9 cellular contexts compared by ENCODE assay signal in the genomic region with DNA sequence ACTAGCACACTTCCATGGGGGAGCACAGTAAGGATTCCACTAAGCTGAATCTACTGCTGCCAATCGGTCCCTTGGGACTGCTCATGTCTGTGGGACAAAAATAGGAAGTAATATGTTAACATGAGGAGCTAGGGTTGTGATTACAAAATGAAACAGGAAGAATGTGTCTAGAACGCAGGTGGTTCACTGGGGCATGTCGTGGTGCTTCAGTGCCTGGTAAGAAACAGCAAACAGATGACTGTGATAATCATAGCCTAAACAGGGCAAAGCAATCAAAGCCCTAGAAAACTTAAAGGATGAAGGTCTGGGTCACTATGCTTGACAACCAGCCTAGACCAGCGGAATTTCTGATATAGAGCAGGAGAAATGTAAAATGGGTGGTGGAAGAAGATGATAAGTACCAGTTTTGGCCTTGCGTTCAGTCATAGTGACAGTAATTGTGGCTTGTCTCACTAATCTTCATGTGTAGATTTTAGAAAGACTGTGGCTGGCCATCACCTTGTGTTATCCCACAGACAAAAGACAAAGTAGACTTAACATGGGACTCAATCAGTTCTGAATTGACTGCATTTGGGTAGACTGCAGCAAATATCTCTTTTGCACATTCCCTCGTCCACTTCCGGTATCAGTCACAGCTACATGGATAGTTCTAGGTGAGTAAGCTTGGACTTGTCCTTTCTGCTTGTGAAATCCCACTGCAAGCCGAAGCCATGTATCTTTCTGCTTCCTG. TPM values are rescaled to one million over a fixed set of nuclear protein-coding genes. Genes with fewer than 3 reads are reported as not detected.
DNase-seq lines count a peak whose midpoint lies in the region; ATAC-seq and TF ChIP-seq lines count a peak whose summit lies in the region.
"Had no signal": no experiment of that assay in that cellular context is flagged by ENCODE, and none has a peak within 500 bp of the region (broad histone marks: within the 10 kb centered on the region; RNA-seq: fewer than 3 reads in every experiment).

No MANE protein-coding gene starts in this region.

- H3K9me3 Mint-ChIP-seq in HFFc6: no peaks in the 10 kb centered on the region

- TF ChIP-seq CTCF in GM10266 (IDR thresholded peaks at IDR 0.05; ENCODE audit: control insufficient read depth, insufficient read depth, low read depth, missing control alignments) (no peak), HFFc6 (IDR thresholded peaks at IDR 0.05) (no peak)

- no peaks in the 10 kb centered on the region for H3K27me3 Mint-ChIP-seq in HFFc6 (ENCODE audit: insufficient read depth)

- H3K36me3 Mint-ChIP-seq in HFFc6 (ENCODE audit: low read depth): peaks cover 5% of the 10 kb centered on the region; the same call in 1 of the 2 replicates

- in situ Hi-C loops in ACHN (cut with HindIII; ENCODE audit: low pct_ligation_motif_present, low pct_unique_long_range_greater_than_20kb, low sequenced_read_pairs): no loop called here

- ATAC-seq in GM19463 (IDR thresholded peaks at IDR 0.05; ENCODE audit: unreplicated experiment) (peak; percentile 84), HG03159 (IDR thresholded peaks at IDR 0.05; ENCODE audit: unreplicated experiment) (peak; percentile 94)

- H3K27ac Mint-ChIP-seq in HFFc6: no peak overlapping the region

- H3K4me1 Mint-ChIP-seq in HFFc6 (ENCODE audit: low read depth): no peaks in the 10 kb centered on the region

- peak; percentile 50 for DNase-seq in GM10266 (ENCODE audit: extremely low spot score)
- peak; percentile 16 for DNase-seq in UCSD-AML1 (lab: John Stamatoyannopoulos, UW; ENCODE audit: unreplicated experiment)
- no peak for DNase-seq in DMS 273 (lab: John Stamatoyannopoulos, UW; ENCODE audit: unreplicated experiment)
- no peak for DNase-seq in HFFc6
- DNase-seq in ACHN: no peak
- DNase-seq in NCI-H1092 treated with DMSO at 0.1 percent for 48 hours (lab: John Stamatoyannopoulos, UW): no peak
- DNase-seq: NCI-H2081 had no signal

- no peak overlapping the region for H3K4me3 Mint-ChIP-seq in HFFc6

RNA-seq across cellular contexts. Expression of a gene that starts 51.4 kb away (rescaled TPM):
- 10 to 100 TPM; 49.2 to 61.0 (median 54.8) TPM for total RNA-seq in HFFc6 (2021; fragmentation: NEBNext Ultra II Directional; extraction: Animal tissue kit (Norgen Biotek cat#: 25700))

Comparison
In these comparisons a context has a peak if more than half of its experiments do, and no peak if none do; other contexts are left out.
1. DNase-seq: peak in GM10266 (single experiment) and UCSD-AML1 (single experiment); none in DMS 273 (single experiment), HFFc6 (single experiment), ACHN (single experiment) and NCI-H1092 treated with DMSO at 0.1 percent for 48 hours (single experiment).